Comparison of ENCODE assay signal across 1 cellular context in the genomic region with DNA sequence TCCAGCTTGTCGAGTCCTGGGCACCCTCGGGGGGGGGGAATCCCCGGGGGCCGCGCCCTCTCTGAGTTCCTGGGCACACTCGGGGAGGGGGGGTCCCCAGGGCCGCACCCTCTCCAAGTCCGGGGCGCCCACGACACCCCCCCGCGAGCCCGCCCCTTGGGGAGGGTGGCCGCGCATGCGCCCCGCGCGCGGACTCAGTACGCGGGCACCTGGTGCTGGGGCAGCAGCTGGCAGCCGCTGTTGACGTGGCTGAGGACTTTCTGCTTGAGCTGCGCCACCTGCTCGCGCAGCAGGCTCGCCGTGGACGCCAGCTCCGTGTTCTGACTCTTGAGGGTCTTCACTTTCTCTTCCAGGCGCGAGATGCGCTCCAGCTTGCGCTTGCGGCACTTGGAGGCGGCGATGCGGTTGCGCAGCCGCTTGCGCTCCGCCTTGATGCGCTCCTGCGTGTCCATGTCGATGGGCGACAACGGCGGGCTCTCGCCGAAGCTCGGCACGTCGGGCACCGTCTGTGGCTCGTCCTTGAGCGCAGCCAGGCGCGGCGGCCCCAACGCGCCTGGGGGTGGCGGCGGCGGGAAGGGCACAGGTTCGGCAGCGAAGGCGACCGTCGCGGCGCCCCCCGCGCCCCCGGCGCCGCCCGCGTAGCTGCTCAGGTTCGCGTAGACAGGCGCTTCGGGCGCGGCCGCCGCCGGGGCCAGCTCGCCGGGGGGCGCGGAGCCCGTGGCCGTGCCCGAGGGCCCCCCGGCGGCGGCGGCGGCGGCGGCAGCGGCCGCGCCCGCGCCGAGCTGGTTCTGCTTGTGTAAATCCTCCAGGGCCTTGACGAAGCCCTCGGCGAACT.
TF ChIP-seq lines count a peak whose summit lies in the region.

No MANE protein-coding gene starts in this region.

TF ChIP-seq in SK-N-SH, 30 proteins besides CTCF, POLR2A, EP300 and RAD21 (continued from another document):
- TF ChIP-seq, protein P1, sequence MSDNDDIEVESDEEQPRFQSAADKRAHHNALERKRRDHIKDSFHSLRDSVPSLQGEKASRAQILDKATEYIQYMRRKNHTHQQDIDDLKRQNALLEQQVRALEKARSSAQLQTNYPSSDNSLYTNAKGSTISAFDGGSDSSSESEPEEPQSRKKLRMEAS (IDR thresholded peaks at IDR 0.05; ENCODE audit: low read depth): peak; percentile 59; the same call in 1 of the 2 replicates
